8 cellular contexts compared by ENCODE assay signal in genomic region chr1:110554871-110555801, GRCh38. TPM values are rescaled to one million over a fixed set of nuclear protein-coding genes. Genes with fewer than 3 reads are reported as not detected.
DNase-seq lines count a peak whose midpoint lies in the region; ATAC-seq, FAIRE-seq and TF ChIP-seq lines count a peak whose summit lies in the region.

No MANE protein-coding gene starts in this region.

- CTCF ChIA-PET in HepG2 (lab: Yijun Ruan, JAX; ENCODE audit: low intra/inter-chr PET ratio, low total read pairs) = interaction anchor here (1.3 to 1.8 kb wide), 2 partner anchors 60 to 65 kb away, joined by 4 to 15 read pairs; no protein-coding TSS in a partner anchor

- peaks cover 42% of the 10 kb centered on the region for H3K27me3 ChIP-seq in HAP-1 (ENCODE audit: low read depth)
- H3K27me3 ChIP-seq in HepG2 (ENCODE audit: control insufficient read depth in 1 of 2, insufficient read depth in 2 of 2, low read length in 2 of 2) = peaks cover 4 to 25% of the 10 kb centered on the region in 2 experiments; a peak in 4 of 5 replicates

- TF ChIP-seq POLR2A in HepG2 (IDR thresholded peaks at IDR 0.05; ENCODE audit: insufficient read depth in 1 of 2, low read depth in 2 of 2, low read length in 2 of 2) = no peak

- H3K36me3 ChIP-seq in HAP-1 (replicated peaks) = no peaks in the 10 kb centered on the region
- no peaks in the 10 kb centered on the region for H3K36me3 ChIP-seq in HepG2 (replicated peaks in 1 of 2; ENCODE audit: control insufficient read depth in 1 of 2, insufficient read depth in 2 of 2, low read length in 2 of 2)

- 20% methylated on average over 17 of the region's 53 CpGs for WGBS in HepG2 (ENCODE audit: low lambda C conversion rate)

- no peaks in the 10 kb centered on the region for H3K9me3 ChIP-seq in HAP-1
- no peaks in the 10 kb centered on the region for H3K9me3 ChIP-seq in HepG2 (ENCODE audit: low read length)

- peak overlapping the region; percentile 87 for H3K27ac ChIP-seq in cingulate gyrus (ENCODE audit: low read depth, low read length)
- H3K27ac ChIP-seq in HepG2 (ENCODE audit: extremely low read length, insufficient read depth, low read length) = no peak overlapping the region

- TF ChIP-seq RAD21 in HepG2 (CRISPR knock-in tag; IDR thresholded peaks at IDR 0.05) = peak; percentile 63

- peaks cover 8% of the 10 kb centered on the region; the same call in 1 of the 2 replicates for H4K20me1 ChIP-seq in HepG2 (ENCODE audit: insufficient read depth, low read length)

- H3K79me2 ChIP-seq in HepG2 (ENCODE audit: insufficient read depth, low read length) = no peaks in the 10 kb centered on the region

- H3K4me2 ChIP-seq in HepG2 (ENCODE audit: low read depth, low read length) = peak overlapping the region; percentile 74

- TF ChIP-seq EP300 in HepG2 (IDR thresholded peaks at IDR 0.05; ENCODE audit: low read depth in 2 of 2, low read length in 2 of 2) = no peak
- TF ChIP-seq EP300 in HepG2 (CRISPR knock-in tag; IDR thresholded peaks at IDR 0.05; ENCODE audit: borderline replicate concordance) = no peak

- H3K9ac ChIP-seq in HepG2 (ENCODE audit: insufficient read depth, low read depth, low read length) = no peak overlapping the region

- peak; percentile 62 for TF ChIP-seq CTCF in AG09319 (IDR thresholded peaks at IDR 0.05; ENCODE audit: low read depth, low read length)
- peak; percentile 76 for TF ChIP-seq CTCF in HepG2 (CRISPR knock-in tag; IDR thresholded peaks at IDR 0.05)

- no peak overlapping the region; the same call in 1 of the 2 replicates for H3K4me3 ChIP-seq in HAP-1
- peak overlapping the region in 2 of 3 experiments; percentile 28 to 61; a peak in 2 of 6 replicates for H3K4me3 ChIP-seq in HepG2 (replicated peaks in 1 of 3; ENCODE audit: insufficient read depth in 1 of 3, low read depth in 2 of 3, low read length in 3 of 3)

- no peak for FAIRE-seq in HepG2 (lab: Jason Lieb, UNC)

- no peaks in the 10 kb centered on the region for H3K4me1 ChIP-seq in HAP-1
- H3K4me1 ChIP-seq in HepG2 (ENCODE audit: insufficient read depth, low read length) = no peaks in the 10 kb centered on the region

- BruUV-seq in HepG2 (replicated peaks; lab: Mats Ljungman, UMichigan) = no TSS peak

- peak; percentile 95 for ATAC-seq in HepG2
- ATAC-seq in HG02870 (IDR thresholded peaks at IDR 0.05; ENCODE audit: unreplicated experiment) = no peak
- no peak for ATAC-seq in HG02885 (IDR thresholded peaks at IDR 0.05; ENCODE audit: poor library complexity, unreplicated experiment)

- intact Hi-C loops in HepG2 (cut with micrococcal nuclease; ENCODE audit: unreplicated experiment) = loop anchor here (1.0 kb wide), 1 partner anchor 60 kb away; no protein-coding TSS in a partner anchor

- no peak overlapping the region for H2AFZ ChIP-seq in HepG2 (ENCODE audit: low read length)

- in situ Hi-C loops in HAP-1 (cut with MboI; ENCODE audit: low sequenced_read_pairs) (no loop called here), HepG2 (cut with HindIII; ENCODE audit: extremely low pct_ligation_motif_present, low pct_unique_long_range_greater_than_20kb) (loop anchor here (5.0 kb wide), 1 partner anchor 57 kb away; no protein-coding TSS in a partner anchor)

- DNase-seq in AG09319 (ENCODE audit: extremely low read depth, low read depth) = no peak
- peak; percentile 3 to 62 for DNase-seq in HAP-1 (ENCODE audit: low spot score in 2 of 2)
- peak; percentile 65 for DNase-seq in activated CD4-positive, alpha-beta T cell treated with anti-CD3 and anti-CD28 coated beads for 48 hours
- peak; percentile 11 for DNase-seq in HepG2 (ENCODE audit: low spot score)
- DNase-seq in stimulated activated CD4-positive, alpha-beta T cell treated with anti-CD3 and anti-CD28 coated beads, TNF-alpha, amount 100 ng/mL, for 24 hours (ENCODE audit: low read depth in 3 of 3) = peak; percentile 25 to 59 (median 29)

- POLR2A ChIA-PET in HepG2 (lab: Yijun Ruan, JAX) = no interaction called here

TF ChIP-seq in HepG2, 621 proteins besides CTCF, POLR2A, EP300 and RAD21 (continues in another document):
- TF ChIP-seq ZNF317 (CRISPR knock-in tag; IDR thresholded peaks at IDR 0.05) = no peak
- TF ChIP-seq EHMT2 (IDR thresholded peaks at IDR 0.05; ENCODE audit: borderline replicate concordance, low read depth, low read length) = no peak
- peak; percentile 59; the same call in 1 of the 2 replicates for TF ChIP-seq HIVEP1 (CRISPR knock-in tag; IDR thresholded peaks at IDR 0.05)
- TF ChIP-seq MTF2 (CRISPR knock-in tag; IDR thresholded peaks at IDR 0.05; ENCODE audit: borderline replicate concordance) = peak; percentile 82
- TF ChIP-seq, protein P1, sequence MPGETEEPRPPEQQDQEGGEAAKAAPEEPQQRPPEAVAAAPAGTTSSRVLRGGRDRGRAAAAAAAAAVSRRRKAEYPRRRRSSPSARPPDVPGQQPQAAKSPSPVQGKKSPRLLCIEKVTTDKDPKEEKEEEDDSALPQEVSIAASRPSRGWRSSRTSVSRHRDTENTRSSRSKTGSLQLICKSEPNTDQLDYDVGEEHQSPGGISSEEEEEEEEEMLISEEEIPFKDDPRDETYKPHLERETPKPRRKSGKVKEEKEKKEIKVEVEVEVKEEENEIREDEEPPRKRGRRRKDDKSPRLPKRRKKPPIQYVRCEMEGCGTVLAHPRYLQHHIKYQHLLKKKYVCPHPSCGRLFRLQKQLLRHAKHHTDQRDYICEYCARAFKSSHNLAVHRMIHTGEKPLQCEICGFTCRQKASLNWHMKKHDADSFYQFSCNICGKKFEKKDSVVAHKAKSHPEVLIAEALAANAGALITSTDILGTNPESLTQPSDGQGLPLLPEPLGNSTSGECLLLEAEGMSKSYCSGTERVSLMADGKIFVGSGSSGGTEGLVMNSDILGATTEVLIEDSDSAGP (CRISPR knock-in tag; IDR thresholded peaks at IDR 0.05; ENCODE audit: borderline replicate concordance) = peak; percentile 51; the same call in 1 of the 2 replicates
- peak; percentile 59; the same call in 1 of the 2 replicates for TF ChIP-seq ZBTB7B (CRISPR knock-in tag; IDR thresholded peaks at IDR 0.05)
- TF ChIP-seq SP4 (CRISPR knock-in tag; IDR thresholded peaks at IDR 0.05) = 0 out of 2 replicates have a peak, but pooled peaks have one; percentile 5
- 0 out of 2 replicates have a peak, but pooled peaks have one; percentile 32 for TF ChIP-seq ATF7-NPFF (CRISPR knock-in tag; IDR thresholded peaks at IDR 0.05; ENCODE audit: low read depth)

RNA-seq across cellular contexts. Expression of gene KCNA10, which starts 36.2 kb away (rescaled TPM):
- not detected in 2 replicates for total RNA-seq in HepG2 (2016; rRNA removed; fragmentation: Illumina TruSeq; extraction: Trizol)
- total RNA-seq in HepG2 (2016; cell fraction: cytosol; rRNA removed; fragmentation: Illumina TruSeq; extraction: Trizol; ENCODE audit: low read depth) = not detected in 2 replicates
- total RNA-seq in HepG2 (2016; cell fraction: insoluble cytoplasmic fraction; rRNA removed; fragmentation: Illumina TruSeq; extraction: Trizol) = not detected in 2 replicates
- total RNA-seq in HepG2 (2016; cell fraction: membrane; rRNA removed; fragmentation: Illumina TruSeq; extraction: Trizol) = not detected in 2 replicates
- total RNA-seq in HepG2 (2016; cell fraction: nucleus; rRNA removed; fragmentation: Illumina TruSeq; extraction: Trizol) = not detected in 2 replicates
- not detected in 2 replicates for polyA plus RNA-seq in HepG2 (2011; rRNA removed)
- not detected in 2 replicates for polyA plus RNA-seq in HepG2 (2011; cell fraction: cytosol; rRNA removed)
- polyA plus RNA-seq in HepG2 (2011; cell fraction: nucleus; rRNA removed) = not detected in 2 replicates
- not detected in 2 replicates for polyA plus RNA-seq in HepG2 (2012)
- not detected in 2 replicates for polyA plus RNA-seq in HepG2 (2016; cell fraction: cytosol; fragmentation: Illumina TruSeq; extraction: Trizol; ENCODE audit: low read depth)
- polyA plus RNA-seq in HepG2 (2016; cell fraction: insoluble cytoplasmic fraction; fragmentation: Illumina TruSeq; extraction: Trizol; ENCODE audit: low read depth) = not detected in 2 replicates
- not detected in 2 replicates for polyA plus RNA-seq in HepG2 (2016; cell fraction: membrane; fragmentation: Illumina TruSeq; extraction: Trizol; ENCODE audit: low read depth)
- polyA plus RNA-seq in HepG2 (2016; cell fraction: nucleus; fragmentation: Illumina TruSeq; extraction: Trizol; ENCODE audit: insufficient read depth, low read depth) = not detected in 2 replicates
- polyA minus RNA-seq in HepG2 (2011; rRNA and poly(A)+ RNA removed; ENCODE audit: low replicate concordance) = 0.19 TPM in 1 of 2 replicates, not detected in the other
- not detected in 2 replicates for polyA minus RNA-seq in HepG2 (2011; cell fraction: cytosol; rRNA and poly(A)+ RNA removed)
- polyA minus RNA-seq in HepG2 (2011; cell fraction: nucleus; rRNA and poly(A)+ RNA removed) = not detected in 2 replicates

RNA-seq across cellular contexts. Expression of gene KCNA2, which starts 51.0 kb away (rescaled TPM):
- total RNA-seq in HepG2 (2016; rRNA removed; fragmentation: Illumina TruSeq; extraction: Trizol) = not detected in 2 replicates
- total RNA-seq in HepG2 (2016; cell fraction: cytosol; rRNA removed; fragmentation: Illumina TruSeq; extraction: Trizol; ENCODE audit: low read depth) = not detected in 2 replicates
- total RNA-seq in HepG2 (2016; cell fraction: insoluble cytoplasmic fraction; rRNA removed; fragmentation: Illumina TruSeq; extraction: Trizol) = not detected in 2 replicates
- not detected in 2 replicates for total RNA-seq in HepG2 (2016; cell fraction: membrane; rRNA removed; fragmentation: Illumina TruSeq; extraction: Trizol)
- total RNA-seq in HepG2 (2016; cell fraction: nucleus; rRNA removed; fragmentation: Illumina TruSeq; extraction: Trizol) = not detected in 2 replicates
- polyA plus RNA-seq in HepG2 (2011; rRNA removed) = not detected in 2 replicates
- polyA plus RNA-seq in HepG2 (2011; cell fraction: cytosol; rRNA removed) = not detected in 2 replicates
- polyA plus RNA-seq in HepG2 (2011; cell fraction: nucleus; rRNA removed) = not detected in 2 replicates
- not detected in 2 replicates for polyA plus RNA-seq in HepG2 (2012)
- not detected in 2 replicates for polyA plus RNA-seq in HepG2 (2016; cell fraction: cytosol; fragmentation: Illumina TruSeq; extraction: Trizol; ENCODE audit: low read depth)
- not detected in 2 replicates for polyA plus RNA-seq in HepG2 (2016; cell fraction: insoluble cytoplasmic fraction; fragmentation: Illumina TruSeq; extraction: Trizol; ENCODE audit: low read depth)
- not detected in 2 replicates for polyA plus RNA-seq in HepG2 (2016; cell fraction: membrane; fragmentation: Illumina TruSeq; extraction: Trizol; ENCODE audit: low read depth)
- polyA plus RNA-seq in HepG2 (2016; cell fraction: nucleus; fragmentation: Illumina TruSeq; extraction: Trizol; ENCODE audit: insufficient read depth, low read depth) = not detected in 2 replicates
- polyA minus RNA-seq in HepG2 (2011; rRNA and poly(A)+ RNA removed; ENCODE audit: low replicate concordance) = not detected in 2 replicates
- polyA minus RNA-seq in HepG2 (2011; cell fraction: cytosol; rRNA and poly(A)+ RNA removed) = not detected in 2 replicates
- polyA minus RNA-seq in HepG2 (2011; cell fraction: nucleus; rRNA and poly(A)+ RNA removed) = not detected in 2 replicates
